In genomic region chr9:8437878-8438277, GRCh38 we compare ENCODE assay signal across 16 cellular contexts.
"Had no signal": no experiment of that assay in that cellular context is flagged by ENCODE, and none has a peak within 500 bp of the region (broad histone marks: within the 10 kb centered on the region; RNA-seq: fewer than 3 reads in every experiment).

No MANE protein-coding gene starts in this region.

- H3K27me3 ChIP-seq: breast epithelium, dorsolateral prefrontal cortex, esophagus squamous epithelium, gastroesophageal sphincter, right lobe of liver had no signal

- H3K4me3 ChIP-seq: breast epithelium, dorsolateral prefrontal cortex, esophagus squamous epithelium, gastroesophageal sphincter, right lobe of liver had no signal

- H3K36me3 Mint-ChIP-seq: activated CD4-positive, alpha-beta memory T cell treated with anti-CD3 and anti-CD28 coated beads for 36 hours; activated naive CD4-positive, alpha-beta T cell treated with anti-CD3 and anti-CD28 coated beads, Interleukin-2, amount 50 U/mL, for 72 hours had no signal

- DNase-seq: activated CD4-positive, alpha-beta memory T cell treated with anti-CD3 and anti-CD28 coated beads for 36 hours; activated effector memory CD4-positive, alpha-beta T cell treated with anti-CD3 and anti-CD28 coated beads, Interleukin-2, amount 50 U/mL, for 16 hours; activated T-cell treated with anti-CD3 and anti-CD28 coated beads, Interleukin-2, amount 50 U/mL, for 4 hours; anterior cingulate cortex; dorsolateral prefrontal cortex; esophagus squamous epithelium; kidney; midbrain; right lobe of liver; stimulated activated CD4-positive, alpha-beta T cell treated with anti-CD3 and anti-CD28 coated beads, Interleukin-2, amount 100 ng/mL, for 24 hours; stimulated activated naive CD4-positive, alpha-beta T cell; T-helper 9 cell had no signal

- H3K27ac Mint-ChIP-seq: activated CD4-positive, alpha-beta memory T cell treated with anti-CD3 and anti-CD28 coated beads for 36 hours; activated naive CD4-positive, alpha-beta T cell treated with anti-CD3 and anti-CD28 coated beads, Interleukin-2, amount 50 U/mL, for 72 hours had no signal

- ATAC-seq: activated T-cell treated with anti-CD3 and anti-CD28 coated beads, Interleukin-2, amount 50 U/mL, for 4 hours; gastroesophageal sphincter; right lobe of liver had no signal

- H3K27me3 Mint-ChIP-seq: activated CD4-positive, alpha-beta memory T cell treated with anti-CD3 and anti-CD28 coated beads for 36 hours had no signal

- H3K9me3 Mint-ChIP-seq: activated CD4-positive, alpha-beta memory T cell treated with anti-CD3 and anti-CD28 coated beads for 36 hours; activated T-cell treated with anti-CD3 and anti-CD28 coated beads, Interleukin-2, amount 50 U/mL, for 4 hours had no signal

- H3K9me3 ChIP-seq: breast epithelium, esophagus squamous epithelium, gastroesophageal sphincter, right lobe of liver had no signal

- H3K27ac ChIP-seq: breast epithelium, esophagus squamous epithelium, gastroesophageal sphincter, right lobe of liver, VCaP had no signal

- H3K4me1 ChIP-seq: breast epithelium, esophagus squamous epithelium, gastroesophageal sphincter, right lobe of liver had no signal

- H3K36me3 ChIP-seq: breast epithelium, esophagus squamous epithelium, gastroesophageal sphincter, right lobe of liver had no signal

- H3K4me3 Mint-ChIP-seq: activated CD4-positive, alpha-beta memory T cell treated with anti-CD3 and anti-CD28 coated beads for 36 hours; activated T-cell treated with anti-CD3 and anti-CD28 coated beads, Interleukin-2, amount 50 U/mL, for 4 hours had no signal
